ENCODE assay signal across 2 cellular contexts in genomic region chr7:104891949-104892348, GRCh38.
A peak's percentile ranks its signal among the peaks of the same experiment; 100 is the strongest.
TF ChIP-seq lines count a peak whose summit lies in the region.

No MANE protein-coding gene starts in this region.

TF ChIP-seq in GM23338, 12 proteins besides CTCF, POLR2A, EP300 and RAD21 (continued from another document):
- TF ChIP-seq ZNF462 (CRISPR knock-in tag; IDR thresholded peaks at IDR 0.05), result peak; percentile 65

TF ChIP-seq in WTC11, 78 proteins besides CTCF, POLR2A, EP300 and RAD21:
- TF ChIP-seq ZNF425 (CRISPR knock-in tag; conservative IDR thresholded peaks at IDR 0.05) (no peak), IRF1 (CRISPR knock-in tag; IDR thresholded peaks at IDR 0.05) (no peak)
